8 cellular contexts compared by ENCODE assay signal in the genomic region with DNA sequence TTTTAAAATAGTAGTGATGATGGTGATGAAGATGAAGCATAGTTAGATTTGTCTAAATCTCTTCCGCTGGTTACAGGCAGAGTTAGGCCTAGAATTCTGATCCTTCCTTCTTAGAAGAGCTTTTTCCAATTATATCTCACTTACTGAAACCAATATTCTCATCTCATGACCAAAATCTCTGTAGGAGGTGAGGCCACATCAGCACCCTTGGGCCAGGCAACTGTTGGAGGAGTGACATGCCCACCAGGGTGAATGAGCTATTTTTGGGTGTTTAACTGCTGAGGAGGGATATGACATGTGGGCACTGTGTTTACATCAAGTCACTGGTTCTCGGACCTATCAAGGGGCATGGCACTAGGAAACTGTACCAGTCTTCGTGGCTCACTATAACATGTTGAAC.
"Had no signal": no experiment of that assay in that cellular context is flagged by ENCODE, and none has a peak within 500 bp of the region (broad histone marks: within the 10 kb centered on the region; RNA-seq: fewer than 3 reads in every experiment).

No MANE protein-coding gene starts in this region.

- DNase-seq: GM23248, GOT3, H7, KBM-7 had no signal

- ATAC-seq: HCT116, HepG2 had no signal

- H3K36me3 ChIP-seq: HAP-1 had no signal

- H3K9me3 ChIP-seq: HAP-1 had no signal

- H3K4me3 ChIP-seq: GM23248, HAP-1 had no signal

- H3K4me1 ChIP-seq: HAP-1 had no signal

- H3K27ac ChIP-seq: GM23248, HL-60 had no signal
